Comparison of ENCODE assay signal across 7 cellular contexts in the genomic region with DNA sequence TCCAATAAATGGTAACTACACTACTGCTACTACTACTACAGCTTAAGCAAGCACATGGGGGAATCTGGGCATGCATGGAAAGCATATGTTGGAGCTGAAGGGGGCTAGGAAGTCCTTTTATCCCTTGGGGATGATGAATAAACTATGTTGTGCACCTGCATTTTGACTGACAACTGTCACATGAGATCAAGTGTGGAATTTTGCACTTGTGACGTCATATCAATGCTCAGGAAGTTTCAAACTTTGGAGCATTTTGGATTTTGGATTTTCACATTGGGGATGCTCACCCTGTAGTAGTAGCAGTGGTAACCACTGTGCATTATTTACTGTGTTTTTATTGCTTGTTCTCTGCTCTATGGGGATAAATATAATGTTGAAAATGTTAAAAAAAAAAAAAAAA.
"Had no signal": no experiment of that assay in that cellular context is flagged by ENCODE, and none has a peak within 500 bp of the region (broad histone marks: within the 10 kb centered on the region; RNA-seq: fewer than 3 reads in every experiment).

No MANE protein-coding gene starts in this region.

- H3K27ac Mint-ChIP-seq: IgD-negative memory B cell had no signal

- DNase-seq: IMR-90, KBM-7, KG1 had no signal

- H3K27me3 Mint-ChIP-seq: IgD-negative memory B cell had no signal

- H3K36me3 Mint-ChIP-seq: IgD-negative memory B cell had no signal

- H3K4me1 Mint-ChIP-seq: IgD-negative memory B cell had no signal

- H3K4me3 Mint-ChIP-seq: IgD-negative memory B cell had no signal

- H3K27ac ChIP-seq: HL-60, KMS-11 had no signal

- H3K4me2 ChIP-seq: KMS-11 had no signal

- FAIRE-seq: HTR-8/SVneo had no signal

- H3K9ac ChIP-seq: KMS-11 had no signal
